9 cellular contexts compared by ENCODE assay signal in genomic region chr1:81801032-81801833, GRCh38.
DNase-seq lines count a peak whose midpoint lies in the region; ATAC-seq and FAIRE-seq lines count a peak whose summit lies in the region.
"Had no signal": no experiment of that assay in that cellular context is flagged by ENCODE, and none has a peak within 500 bp of the region (broad histone marks: within the 10 kb centered on the region; RNA-seq: fewer than 3 reads in every experiment).

No MANE protein-coding gene starts in this region.

- peak overlapping the region; percentile 75 to 78 for H3K4me3 Mint-ChIP-seq in stimulated activated naive B cell treated with anti-CD40 and anti-IgM and Interleukin-4, amounts not matched to agents 10 μg/mL and 1 μg/mL and 100 μg/mL, for 72 hours

- H3K4me1 Mint-ChIP-seq in stimulated activated naive B cell treated with anti-CD40 and anti-IgM and Interleukin-4, amounts not matched to agents 10 μg/mL and 1 μg/mL and 100 μg/mL, for 72 hours, result peaks cover 9 to 28% of the 10 kb centered on the region in 2 donors

- peak overlapping the region; percentile 81 for H3K27ac ChIP-seq in cingulate gyrus (ENCODE audit: low read depth, low read length)
- H3K27ac ChIP-seq: BLaER1 treated with 17β-estradiol and CSF1 and Interleukin-3, amounts not matched to agents 10 nM and 100 nM had no signal

- peaks cover 43 to 58% of the 10 kb centered on the region in 2 donors for H3K27me3 Mint-ChIP-seq in stimulated activated naive B cell treated with anti-CD40 and anti-IgM and Interleukin-4, amounts not matched to agents 10 μg/mL and 1 μg/mL and 100 μg/mL, for 72 hours

- H3K36me3 Mint-ChIP-seq in stimulated activated naive B cell treated with anti-CD40 and anti-IgM and Interleukin-4, amounts not matched to agents 10 μg/mL and 1 μg/mL and 100 μg/mL, for 72 hours, result no peaks in the 10 kb centered on the region

- no peak overlapping the region for H3K27ac Mint-ChIP-seq in stimulated activated naive B cell treated with anti-CD40 and anti-IgM and Interleukin-4, amounts not matched to agents 10 μg/mL and 1 μg/mL and 100 μg/mL, for 72 hours

- no peaks in the 10 kb centered on the region for H3K9me3 Mint-ChIP-seq in stimulated activated naive B cell treated with anti-CD40 and anti-IgM and Interleukin-4, amounts not matched to agents 10 μg/mL and 1 μg/mL and 100 μg/mL, for 72 hours

- DNase-seq in NCI-H2081 (lab: John Stamatoyannopoulos, UW), result peak; percentile 75 to 89
- no peak for DNase-seq in NCI-H2081 treated with DMSO at 0.1 percent for 48 hours (lab: John Stamatoyannopoulos, UW)
- peak; percentile 49 for DNase-seq in HTR-8/SVneo (ENCODE audit: insufficient read length, low spot score)
- DNase-seq in OCI-M2 (lab: John Stamatoyannopoulos, UW; ENCODE audit: unreplicated experiment), result peak; percentile 19
- DNase-seq in kidney tubule cell (ENCODE audit: low spot score), result peak; percentile 91
- DNase-seq in stimulated activated naive B cell treated with anti-CD40 and anti-IgM and Interleukin-4, amounts not matched to agents 10 μg/mL and 1 μg/mL and 100 μg/mL, for 72 hours, result no peak

- peak; percentile 41 to 65 for ATAC-seq in stimulated activated naive B cell treated with anti-CD40 and anti-IgM and Interleukin-4, amounts not matched to agents 10 μg/mL and 1 μg/mL and 100 μg/mL, for 72 hours (replicated peaks)
- ATAC-seq in GM18519 (IDR thresholded peaks at IDR 0.05; ENCODE audit: low FRiP score, unreplicated experiment), result no peak

- peak; percentile 80 for FAIRE-seq in HTR-8/SVneo (lab: Jason Lieb, UNC)

Comparison
In these comparisons a context has a peak if more than half of its experiments do, and no peak if none do; other contexts are left out.
1. DNase-seq: peak in NCI-H2081 (2 of 2), HTR-8/SVneo (single experiment), OCI-M2 (single experiment) and kidney tubule cell (single experiment); none in NCI-H2081 treated with DMSO at 0.1 percent for 48 hours (single experiment) and stimulated activated naive B cell treated with anti-CD40 and anti-IgM and Interleukin-4, amounts not matched to agents 10 μg/mL and 1 μg/mL and 100 μg/mL, for 72 hours (single experiment).